ENCODE assay signal across 25 cellular contexts in the genomic region with DNA sequence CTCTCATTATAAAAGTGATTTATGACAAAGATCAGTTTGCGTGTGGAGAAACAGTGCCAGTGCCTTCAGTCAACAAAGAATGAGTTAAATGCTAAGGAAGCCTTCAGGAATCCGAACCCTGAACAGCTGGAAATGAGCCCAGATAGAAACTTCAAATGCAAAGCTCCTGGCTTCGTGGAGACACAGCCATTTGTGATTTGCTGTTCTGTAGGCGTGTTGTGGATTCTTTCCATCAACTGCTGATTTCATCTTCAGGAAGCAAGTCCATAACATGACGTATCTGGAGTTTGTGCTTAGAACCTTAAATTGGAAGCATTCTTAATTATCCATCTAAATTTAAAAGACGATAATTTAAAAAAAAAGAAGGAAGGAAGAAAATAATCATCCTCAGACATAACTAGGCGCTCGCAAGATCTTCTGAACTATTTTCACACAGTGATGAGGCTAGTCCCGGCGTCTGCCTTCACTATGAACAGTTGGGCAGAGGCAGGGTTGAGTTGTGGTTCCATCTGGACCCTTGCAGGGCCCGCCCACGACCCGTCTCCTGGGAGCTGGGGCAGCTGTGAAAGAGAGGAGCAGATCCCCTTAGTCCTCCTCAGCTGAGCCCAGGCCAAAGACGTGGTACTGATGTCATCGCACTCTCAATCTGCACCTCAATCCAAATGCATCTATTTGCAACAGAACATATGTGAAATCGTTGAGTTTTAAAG. TPM values are rescaled to one million over a fixed set of nuclear protein-coding genes. Genes with fewer than 3 reads are reported as not detected.
DNase-seq lines count a peak whose midpoint lies in the region; ATAC-seq and TF ChIP-seq lines count a peak whose summit lies in the region.
"Had no signal": no experiment of that assay in that cellular context is flagged by ENCODE, and none has a peak within 500 bp of the region (broad histone marks: within the 10 kb centered on the region; RNA-seq: fewer than 3 reads in every experiment).

No MANE protein-coding gene starts in this region.

- DNase-seq in DMS 273 treated with DMSO at 0.1 percent for 48 hours (lab: John Stamatoyannopoulos, UW) (peak; percentile 93), NCI-H524 treated with DMSO at 0.1 percent for 48 hours (lab: John Stamatoyannopoulos, UW) (peak; percentile 67), heart left ventricle (peak; percentile 64 to 82 (median 66)), occipital lobe (lab: John Stamatoyannopoulos, UW) (peak; percentile 56), substantia nigra (lab: John Stamatoyannopoulos, UW) (no peak)
- DNase-seq in CD8-positive, alpha-beta T cell = no peak
- no peak for DNase-seq in stimulated activated effector memory CD8-positive, alpha-beta T cell treated with anti-CD3 and anti-CD28 coated beads, Interleukin-12 subunit alpha, Interleukin-12 subunit beta, amount 100 ng/mL, for 72 hours (ENCODE audit: low spot score in 2 of 2)
- DNase-seq: activated CD4-positive, alpha-beta T cell treated with anti-CD3 and anti-CD28 coated beads, Interleukin-2, amount 10 ng/mL, durations not matched to agents 7 days and 5 days; activated CD8-positive, alpha-beta memory T cell treated with anti-CD3 and anti-CD28 coated beads, Interleukin-2, amount 50 U/mL, for 48 hours; activated effector memory CD4-positive, alpha-beta T cell treated with Interleukin-2 at 50 U/mL for 16 hours; activated naive CD8-positive, alpha-beta T cell treated with anti-CD3 and anti-CD28 coated beads, Interleukin-2, amount 50 U/mL, for 24 hours; AML-193; caudate nucleus; GDM1; KG1; NCI-H2029; SIG-M5; stimulated activated CD4-positive, alpha-beta T cell treated with anti-CD3 and anti-CD28 coated beads, Interleukin-1b, Interleukin-23, amount 100 ng/mL, for 48 hours; stimulated activated naive CD8-positive, alpha-beta T cell treated with anti-CD3 and anti-CD28 coated beads, Interleukin-15, Interleukin-2, amounts not matched to agents 100 U/mL and 50 U/mL, for 24 hours; T-helper 1 cell; upper lobe of left lung had no signal

- H3K4me3 Mint-ChIP-seq in CD8-positive, alpha-beta T cell = no peak overlapping the region
- no peak overlapping the region for H3K4me3 Mint-ChIP-seq in stimulated activated effector memory CD8-positive, alpha-beta T cell treated with anti-CD3 and anti-CD28 coated beads, Interleukin-12 subunit alpha, Interleukin-12 subunit beta, amount 100 ng/mL, for 72 hours
- H3K4me3 Mint-ChIP-seq: activated CD4-positive, alpha-beta T cell treated with anti-CD3 and anti-CD28 coated beads, Interleukin-2, amount 10 ng/mL, durations not matched to agents 7 days and 5 days; activated naive CD8-positive, alpha-beta T cell treated with anti-CD3 and anti-CD28 coated beads, Interleukin-2, amount 50 U/mL, for 24 hours had no signal

- POLR2A ChIA-PET in CD8-positive, alpha-beta T cell (lab: Charles Lee) = interaction anchor here (1.0 kb wide), 1 partner anchor 15 kb away, joined by 3 read pairs; no protein-coding TSS in a partner anchor

- 80 to 83% (median 81%) methylated on average over 16 of the region's 16 CpGs for WGBS in heart left ventricle, 4 donors

- CTCF ChIA-PET in CD8-positive, alpha-beta T cell (lab: Charles Lee) = no interaction called here

- H3K9me3 ChIP-seq in heart left ventricle = no peaks in the 10 kb centered on the region
- no peaks in the 10 kb centered on the region for H3K9me3 ChIP-seq in CD8-positive, alpha-beta T cell (ENCODE audit: low read length)
- H3K9me3 ChIP-seq: ovary, sigmoid colon, upper lobe of left lung had no signal

- H3K36me3 ChIP-seq in heart left ventricle = peaks cover 0 to 5% (median 3%) of the 10 kb centered on the region in 9 donors
- no peaks in the 10 kb centered on the region for H3K36me3 ChIP-seq in CD8-positive, alpha-beta T cell (ENCODE audit: insufficient read depth, low read length)
- H3K36me3 ChIP-seq: ovary had no signal

- H3K36me3 Mint-ChIP-seq in CD8-positive, alpha-beta T cell = peaks cover 26% of the 10 kb centered on the region
- H3K36me3 Mint-ChIP-seq in stimulated activated effector memory CD8-positive, alpha-beta T cell treated with anti-CD3 and anti-CD28 coated beads, Interleukin-12 subunit alpha, Interleukin-12 subunit beta, amount 100 ng/mL, for 72 hours = peaks cover 7% of the 10 kb centered on the region

- H3K4me3 ChIP-seq in heart left ventricle = no peak overlapping the region
- H3K4me3 ChIP-seq in CD8-positive, alpha-beta T cell (ENCODE audit: low read depth, low read length) = no peak overlapping the region
- H3K4me3 ChIP-seq: ovary, sigmoid colon, upper lobe of left lung had no signal

- no peaks in the 10 kb centered on the region for H3K27me3 Mint-ChIP-seq in CD8-positive, alpha-beta T cell (ENCODE audit: low read depth)
- H3K27me3 Mint-ChIP-seq: activated CD4-positive, alpha-beta T cell treated with anti-CD3 and anti-CD28 coated beads, Interleukin-2, amount 10 ng/mL, durations not matched to agents 7 days and 5 days; activated naive CD8-positive, alpha-beta T cell treated with anti-CD3 and anti-CD28 coated beads, Interleukin-2, amount 50 U/mL, for 24 hours had no signal

- H3K4me1 Mint-ChIP-seq in CD8-positive, alpha-beta T cell (ENCODE audit: low read depth) = no peaks in the 10 kb centered on the region
- no peaks in the 10 kb centered on the region for H3K4me1 Mint-ChIP-seq in stimulated activated effector memory CD8-positive, alpha-beta T cell treated with anti-CD3 and anti-CD28 coated beads, Interleukin-12 subunit alpha, Interleukin-12 subunit beta, amount 100 ng/mL, for 72 hours
- H3K4me1 Mint-ChIP-seq: activated CD4-positive, alpha-beta T cell treated with anti-CD3 and anti-CD28 coated beads, Interleukin-2, amount 10 ng/mL, durations not matched to agents 7 days and 5 days; activated naive CD8-positive, alpha-beta T cell treated with anti-CD3 and anti-CD28 coated beads, Interleukin-2, amount 50 U/mL, for 24 hours had no signal

- peak in 3 of 4 donors; percentile 45 to 84 (median 66) for ATAC-seq in heart left ventricle
- no peak for ATAC-seq in CD8-positive, alpha-beta T cell
- ATAC-seq in HG02798 (IDR thresholded peaks at IDR 0.05; ENCODE audit: poor library complexity, unreplicated experiment) = no peak
- no peak for ATAC-seq in stimulated activated effector memory CD8-positive, alpha-beta T cell treated with anti-CD3 and anti-CD28 coated beads, Interleukin-12 subunit alpha, Interleukin-12 subunit beta, amount 100 ng/mL, for 72 hours
- ATAC-seq: activated naive CD8-positive, alpha-beta T cell treated with anti-CD3 and anti-CD28 coated beads, Interleukin-2, amount 50 U/mL, for 24 hours; stimulated activated naive CD8-positive, alpha-beta T cell treated with anti-CD3 and anti-CD28 coated beads, Interleukin-15, Interleukin-2, amounts not matched to agents 100 U/mL and 50 U/mL, for 24 hours had no signal

- no peaks in the 10 kb centered on the region for H3K27me3 ChIP-seq in heart left ventricle
- H3K27me3 ChIP-seq in CD8-positive, alpha-beta T cell (ENCODE audit: insufficient read depth, low read length) = no peaks in the 10 kb centered on the region
- H3K27me3 ChIP-seq: ovary, sigmoid colon, upper lobe of left lung had no signal

- no peaks in the 10 kb centered on the region for H3K4me1 ChIP-seq in heart left ventricle
- no peaks in the 10 kb centered on the region for H3K4me1 ChIP-seq in CD8-positive, alpha-beta T cell (ENCODE audit: insufficient read depth, low read length)
- H3K4me1 ChIP-seq: sigmoid colon, upper lobe of left lung had no signal

- intact Hi-C loops in heart left ventricle (cut with DNase I) = no loop called here
- intact Hi-C loops in CD8-positive, alpha-beta T cell (cut with DNase I, micrococcal nuclease) = no loop called here

- H3K27ac ChIP-seq in heart left ventricle (no peak overlapping the region), substantia nigra (ENCODE audit: low read depth, low read length, poor library complexity, severe bottlenecking) (no peak overlapping the region)
- H3K27ac ChIP-seq in CD8-positive, alpha-beta T cell (ENCODE audit: low read depth, low read length) = no peak overlapping the region
- H3K27ac ChIP-seq: HL-60, ovary, sigmoid colon, upper lobe of left lung had no signal

- H3K9me3 Mint-ChIP-seq in CD8-positive, alpha-beta T cell = no peaks in the 10 kb centered on the region
- H3K9me3 Mint-ChIP-seq in stimulated activated effector memory CD8-positive, alpha-beta T cell treated with anti-CD3 and anti-CD28 coated beads, Interleukin-12 subunit alpha, Interleukin-12 subunit beta, amount 100 ng/mL, for 72 hours = no peaks in the 10 kb centered on the region
- H3K9me3 Mint-ChIP-seq: activated CD4-positive, alpha-beta T cell treated with anti-CD3 and anti-CD28 coated beads, Interleukin-2, amount 10 ng/mL, durations not matched to agents 7 days and 5 days; activated naive CD8-positive, alpha-beta T cell treated with anti-CD3 and anti-CD28 coated beads, Interleukin-2, amount 50 U/mL, for 24 hours had no signal

- no peak for TF ChIP-seq POLR2A in heart left ventricle (IDR thresholded peaks at IDR 0.05)

- no peak for TF ChIP-seq CTCF in heart left ventricle (IDR thresholded peaks at IDR 0.05)
- TF ChIP-seq CTCF in CD8-positive, alpha-beta T cell (IDR thresholded peaks at IDR 0.05) = no peak

- H3K27ac Mint-ChIP-seq in CD8-positive, alpha-beta T cell = no peak overlapping the region
- H3K27ac Mint-ChIP-seq in stimulated activated effector memory CD8-positive, alpha-beta T cell treated with anti-CD3 and anti-CD28 coated beads, Interleukin-12 subunit alpha, Interleukin-12 subunit beta, amount 100 ng/mL, for 72 hours = no peak overlapping the region
- H3K27ac Mint-ChIP-seq: activated CD4-positive, alpha-beta T cell treated with anti-CD3 and anti-CD28 coated beads, Interleukin-2, amount 10 ng/mL, durations not matched to agents 7 days and 5 days; activated naive CD8-positive, alpha-beta T cell treated with anti-CD3 and anti-CD28 coated beads, Interleukin-2, amount 50 U/mL, for 24 hours had no signal

RNA-seq across cellular contexts. Expression of a gene that starts 15.6 kb away (rescaled TPM):
- total RNA-seq in heart left ventricle = 1 to 10 TPM; 4.5 to 8.2 (median 6.1) TPM
- 1 to 10 TPM; 2.5 to 3.7 TPM for polyA plus RNA-seq in heart left ventricle
- 12.3 TPM for total RNA-seq in occipital lobe
- total RNA-seq in CD8-positive, alpha-beta T cell = 1 to 10 TPM; 4.3 to 4.8 TPM

RNA-seq across cellular contexts. Expression of a gene that starts 29.1 kb away (rescaled TPM):
- 1 to 10 TPM in 8 of 9 donors, under 1 TPM in 1; 0.67 to 6.0 (median 1.9) TPM for total RNA-seq in heart left ventricle
- 1 to 10 TPM; 2.0 to 4.7 TPM for polyA plus RNA-seq in heart left ventricle
- 37.1 TPM for total RNA-seq in occipital lobe
- total RNA-seq in CD8-positive, alpha-beta T cell = not detected
- total RNA-seq: activated CD4-positive, alpha-beta T cell treated with anti-CD3 and anti-CD28 coated beads, Interleukin-2, amount 10 ng/mL, durations not matched to agents 7 days and 5 days had no signal

RNA-seq across cellular contexts. Expression of a gene that starts 41.3 kb away (rescaled TPM):
- total RNA-seq in heart left ventricle (10 to 100 TPM; 14.9 to 46.9 (median 19.2) TPM), occipital lobe (21.5 TPM)
- polyA plus RNA-seq in heart left ventricle = 10 to 100 TPM; 23.6 to 25.3 TPM
- total RNA-seq in CD8-positive, alpha-beta T cell = 10 to 100 TPM; 47.8 to 52.2 TPM

RNA-seq across cellular contexts. Expression of a gene that starts 49.7 kb away (rescaled TPM):
- total RNA-seq in heart left ventricle = 10 to 100 TPM in 1 of 9 donors, 1 to 10 TPM in 8; 7.2 to 10.5 (median 8.7) TPM
- polyA plus RNA-seq in heart left ventricle = 10 to 100 TPM in 1 of 2 donors, 1 to 10 TPM in 1; 7.1 to 10.2 TPM
- 20.1 TPM for total RNA-seq in occipital lobe
- total RNA-seq in CD8-positive, alpha-beta T cell = 1 to 10 TPM; 7.8 to 8.6 TPM

Comparison
In these comparisons a context has a peak if more than half of its experiments do, and no peak if none do; other contexts are left out.
1. DNase-seq: peak in DMS 273 treated with DMSO at 0.1 percent for 48 hours (single experiment), NCI-H524 treated with DMSO at 0.1 percent for 48 hours (single experiment), heart left ventricle (5 of 5) and occipital lobe (single experiment); none in CD8-positive, alpha-beta T cell (0 of 7), stimulated activated effector memory CD8-positive, alpha-beta T cell treated with anti-CD3 and anti-CD28 coated beads, Interleukin-12 subunit alpha, Interleukin-12 subunit beta, amount 100 ng/mL, for 72 hours (0 of 2) and substantia nigra (0 of 49).
2. ATAC-seq: peak in heart left ventricle (3 of 4); none in CD8-positive, alpha-beta T cell (single experiment), HG02798 (single experiment) and stimulated activated effector memory CD8-positive, alpha-beta T cell treated with anti-CD3 and anti-CD28 coated beads, Interleukin-12 subunit alpha, Interleukin-12 subunit beta, amount 100 ng/mL, for 72 hours (single experiment).